ENCODE assay signal across 10 cellular contexts in genomic region chr2:236562434-236562833, GRCh38. TPM values are rescaled to one million over a fixed set of nuclear protein-coding genes. Genes with fewer than 3 reads are reported as not detected.
DNase-seq lines count a peak whose midpoint lies in the region; ATAC-seq and TF ChIP-seq lines count a peak whose summit lies in the region.
"Had no signal": no experiment of that assay in that cellular context is flagged by ENCODE, and none has a peak within 500 bp of the region (broad histone marks: within the 10 kb centered on the region; RNA-seq: fewer than 3 reads in every experiment).

No MANE protein-coding gene starts in this region.

- intact Hi-C loops in mammary epithelial cell (cut with micrococcal nuclease) = no loop called here

- no peak overlapping the region for H2AFZ ChIP-seq in mammary epithelial cell (ENCODE audit: low read depth, low read length)

- H3K4me1 ChIP-seq in mammary epithelial cell (ENCODE audit: insufficient read depth, low read length) = no peaks in the 10 kb centered on the region

- dilution Hi-C loops in mammary epithelial cell (cut with HindIII; ENCODE audit: low sequenced_read_pairs) = no loop called here

- CTCF ChIA-PET in mammary epithelial cell (lab: Charles Lee; ENCODE audit: low non-redundant PET) = no interaction called here

- no peak overlapping the region for H3K4me3 ChIP-seq in mammary epithelial cell (replicated peaks in 1 of 3; ENCODE audit: insufficient read depth in 1 of 3, low read depth in 2 of 3, low read length in 3 of 3)

- no peaks in the 10 kb centered on the region for H3K36me3 ChIP-seq in mammary epithelial cell (ENCODE audit: insufficient read depth, low read length)

- no TSS peak for BruUV-seq in mammary epithelial cell (replicated peaks; lab: Mats Ljungman, UMichigan)

- no peaks in the 10 kb centered on the region for H3K9me3 ChIP-seq in mammary epithelial cell (replicated peaks; ENCODE audit: insufficient read depth, low read length)

- no peak overlapping the region for H3K27ac ChIP-seq in mammary epithelial cell (ENCODE audit: insufficient read depth, low read depth, low read length)
- H3K27ac ChIP-seq: HL-60 had no signal

- no peaks in the 10 kb centered on the region for H3K27me3 ChIP-seq in mammary epithelial cell (ENCODE audit: insufficient read depth, low read length)

- TF ChIP-seq CTCF in mammary epithelial cell (conservative IDR thresholded peaks at IDR 0.05 in 1 of 2, IDR thresholded peaks at IDR 0.05 in 1 of 2; ENCODE audit: extremely low read depth in 1 of 2, insufficient read depth in 1 of 2, low read depth in 1 of 2, low read length in 2 of 2) = peak; percentile 57 to 62

- in situ Hi-C loops in ACHN (cut with HindIII; ENCODE audit: low pct_ligation_motif_present, low pct_unique_long_range_greater_than_20kb, low sequenced_read_pairs) = no loop called here
- in situ Hi-C loops in mammary epithelial cell (cut with MboI; ENCODE audit: low sequenced_read_pairs in 2 of 2) = no loop called here

- DNase-seq in ACHN (peak; percentile 42), HT-29 (ENCODE audit: low spot score) (peak; percentile 36), mammary epithelial cell (no peak), lung microvascular endothelial cell (ENCODE audit: low read depth in 2 of 2) (peak; percentile 25 to 51), DMS153 (lab: John Stamatoyannopoulos, UW) (no peak), T1000 (lab: John Stamatoyannopoulos, UW) (no peak), SW 1271 (lab: John Stamatoyannopoulos, UW) (no peak)
- DNase-seq: DMS79 treated with DMSO at 0.1 percent for 48 hours had no signal

- H3K79me2 ChIP-seq in mammary epithelial cell (ENCODE audit: insufficient read depth, low read length) = no peaks in the 10 kb centered on the region

- no peak overlapping the region for H3K9ac ChIP-seq in mammary epithelial cell (ENCODE audit: insufficient read depth, low read length)

- no peak overlapping the region for H3K4me2 ChIP-seq in mammary epithelial cell (ENCODE audit: insufficient read depth, low read depth, low read length)

- ATAC-seq in GM21381 (IDR thresholded peaks at IDR 0.05; ENCODE audit: unreplicated experiment) = no peak

- H4K20me1 ChIP-seq in mammary epithelial cell (ENCODE audit: insufficient read depth, low read length) = no peaks in the 10 kb centered on the region

- WGBS in mammary epithelial cell (ENCODE audit: low coverage, missing lambda C conversion rate) = 59% methylated on average over 5 of the region's 5 CpGs

RNA-seq across cellular contexts. Expression of gene ACKR3, which starts 7.2 kb away (rescaled TPM):
- total RNA-seq in HT-29 (2014; rRNA removed; shearing (Covaris generic)) = not detected in 2 replicates
- total RNA-seq in mammary epithelial cell (10 to 100 TPM in 1 of 2 donors, 1 to 10 TPM in 1; 1.8 to 79.0 TPM), lung microvascular endothelial cell (5.0 and 17.9 TPM in 2 replicates)
- polyA plus RNA-seq in mammary epithelial cell = 15.3 TPM
- not detected for polyA minus RNA-seq in mammary epithelial cell

Comparison
In these comparisons a context has a peak if more than half of its experiments do, and no peak if none do; other contexts are left out.
1. DNase-seq: peak in ACHN (single experiment), HT-29 (single experiment) and lung microvascular endothelial cell (2 of 2); none in mammary epithelial cell (single experiment), DMS153 (single experiment), T1000 (single experiment) and SW 1271 (0 of 2).